Comparison of ENCODE assay signal across 4 cellular contexts in genomic region chrX:50073601-50074000, GRCh38.
"Had no signal": no experiment of that assay in that cellular context is flagged by ENCODE, and none has a peak within 500 bp of the region (broad histone marks: within the 10 kb centered on the region; RNA-seq: fewer than 3 reads in every experiment).

No MANE protein-coding gene starts in this region.

- H3K4me3 ChIP-seq: GM23338 had no signal

- DNase-seq: H9, HCEC 1CT, KBM-7 had no signal

- ATAC-seq: GM23338 had no signal
